Comparison of ENCODE assay signal across 8 cellular contexts in genomic region chr10:29681700-29682444, GRCh38. TPM values are rescaled to one million over a fixed set of nuclear protein-coding genes. Genes with fewer than 3 reads are reported as not detected.
DNase-seq lines count a peak whose midpoint lies in the region; ATAC-seq and TF ChIP-seq lines count a peak whose summit lies in the region.

No MANE protein-coding gene starts in this region.

- H3K9me3 ChIP-seq in upper lobe of left lung, result no peaks in the 10 kb centered on the region

- H3K27me3 Mint-ChIP-seq in activated CD8-positive, alpha-beta T cell treated with anti-CD3 and anti-CD28 coated beads, Interleukin-2, amount 10 ng/mL, durations not matched to agents 7 days and 5 days (ENCODE audit: low read depth), result no peaks in the 10 kb centered on the region

- H3K4me1 ChIP-seq in upper lobe of left lung, result peaks cover 7 to 19% (median 17%) of the 10 kb centered on the region in 4 donors

- TF ChIP-seq EP300 in upper lobe of left lung (IDR thresholded peaks at IDR 0.05), result peak in 2 of 4 donors; percentile 68 to 78

- H3K4me1 Mint-ChIP-seq in activated CD8-positive, alpha-beta T cell treated with anti-CD3 and anti-CD28 coated beads, Interleukin-2, amount 10 ng/mL, durations not matched to agents 7 days and 5 days (ENCODE audit: low read depth), result peaks cover 34% of the 10 kb centered on the region

- POLR2A ChIA-PET in activated CD8-positive, alpha-beta T cell treated with anti-CD3 and anti-CD28 coated beads, Interleukin-2, amount 10 ng/mL, durations not matched to agents 7 days and 5 days (lab: Charles Lee), result no interaction called here

- no peak overlapping the region for H3K4me3 ChIP-seq in upper lobe of left lung

- peak overlapping the region; percentile 47 to 84 (median 62) for H3K27ac ChIP-seq in upper lobe of left lung

- DNase-seq in activated gamma-delta T cell treated with Interleukin-2 at 50 U/mL for 16 hours, result peak; percentile 67
- DNase-seq in activated gamma-delta T cell (lab: John Stamatoyannopoulos, UW), result no peak
- DNase-seq in activated CD8-positive, alpha-beta T cell treated with anti-CD3 and anti-CD28 coated beads, Interleukin-2, amount 10 ng/mL, durations not matched to agents 7 days and 5 days, result peak; percentile 86
- no peak for DNase-seq in left lobe of liver (ENCODE audit: low spot score)
- DNase-seq in upper lobe of left lung, result peak in 1 of 2 donors; percentile 76
- DNase-seq in GM10266 (ENCODE audit: extremely low spot score), result no peak
- no peak for DNase-seq in germinal center (ENCODE audit: low spot score)
- DNase-seq in ACHN, result no peak

- CTCF ChIA-PET in activated CD8-positive, alpha-beta T cell treated with anti-CD3 and anti-CD28 coated beads, Interleukin-2, amount 10 ng/mL, durations not matched to agents 7 days and 5 days (lab: Charles Lee), result interaction anchor here (0.8 to 1.7 kb wide), 2 partner anchors 53 to 321 kb away, joined by 3 to 4 read pairs; no protein-coding TSS in a partner anchor

- peaks cover 0 to 14% (median 0%) of the 10 kb centered on the region in 4 donors for H3K36me3 ChIP-seq in upper lobe of left lung

- H3K27me3 ChIP-seq in upper lobe of left lung, result no peaks in the 10 kb centered on the region

- ATAC-seq in activated CD8-positive, alpha-beta T cell treated with anti-CD3 and anti-CD28 coated beads, Interleukin-2, amount 10 ng/mL, durations not matched to agents 7 days and 5 days, result peak; percentile 99
- ATAC-seq in left lobe of liver (peak; percentile 58), upper lobe of left lung (ENCODE audit: low FRiP score in 2 of 2) (peak; percentile 89 to 91)

- H3K27ac Mint-ChIP-seq in activated CD8-positive, alpha-beta T cell treated with anti-CD3 and anti-CD28 coated beads, Interleukin-2, amount 10 ng/mL, durations not matched to agents 7 days and 5 days, result peak overlapping the region; percentile 94

- H3K36me3 Mint-ChIP-seq in activated CD8-positive, alpha-beta T cell treated with anti-CD3 and anti-CD28 coated beads, Interleukin-2, amount 10 ng/mL, durations not matched to agents 7 days and 5 days (ENCODE audit: low read depth), result peaks cover 48% of the 10 kb centered on the region

- peak overlapping the region; percentile 53 for H3K4me3 Mint-ChIP-seq in activated CD8-positive, alpha-beta T cell treated with anti-CD3 and anti-CD28 coated beads, Interleukin-2, amount 10 ng/mL, durations not matched to agents 7 days and 5 days

- 52 to 55% methylated on average over 8 to 9 of the region's 9 CpGs for WGBS in upper lobe of left lung, 2 donors

- in situ Hi-C loops in ACHN (cut with HindIII; ENCODE audit: low pct_ligation_motif_present, low pct_unique_long_range_greater_than_20kb, low sequenced_read_pairs), result no loop called here

- H3K9me3 Mint-ChIP-seq in activated CD8-positive, alpha-beta T cell treated with anti-CD3 and anti-CD28 coated beads, Interleukin-2, amount 10 ng/mL, durations not matched to agents 7 days and 5 days (ENCODE audit: insufficient read depth), result peaks cover 15% of the 10 kb centered on the region

- TF ChIP-seq POLR2A in upper lobe of left lung (IDR thresholded peaks at IDR 0.05), result peak in 1 of 4 donors; percentile 13

- TF ChIP-seq CTCF in upper lobe of left lung (IDR thresholded peaks at IDR 0.05) (no peak), GM10266 (IDR thresholded peaks at IDR 0.05; ENCODE audit: control insufficient read depth, insufficient read depth, low read depth, missing control alignments) (no peak)

RNA-seq across cellular contexts. Expression of gene SVIL, which starts 47.1 kb away (rescaled TPM):
- 10 to 100 TPM; 11.2 to 13.0 TPM for total RNA-seq in activated CD8-positive, alpha-beta T cell treated with anti-CD3 and anti-CD28 coated beads, Interleukin-2, amount 10 ng/mL, durations not matched to agents 7 days and 5 days
- total RNA-seq in left lobe of liver (16.2 TPM), upper lobe of left lung (100 to 1,000 TPM in 4 of 6 donors, 10 to 100 TPM in 2; 65.5 to 137 (median 105) TPM)

Comparison
In these comparisons a context has a peak if more than half of its experiments do, and no peak if none do; other contexts are left out.
1. DNase-seq: peak in activated gamma-delta T cell treated with Interleukin-2 at 50 U/mL for 16 hours (single experiment) and activated CD8-positive, alpha-beta T cell treated with anti-CD3 and anti-CD28 coated beads, Interleukin-2, amount 10 ng/mL, durations not matched to agents 7 days and 5 days (single experiment); none in activated gamma-delta T cell (single experiment), left lobe of liver (single experiment), GM10266 (single experiment), germinal center (single experiment) and ACHN (single experiment).
2. Peak in every context shown above with its lines, with median percentiles within 50 percentile points of each other: ATAC-seq.